ENCODE assay signal across 10 cellular contexts in genomic region chr1:25773441-25774125, GRCh38. TPM values are rescaled to one million over a fixed set of nuclear protein-coding genes. Genes with fewer than 3 reads are reported as not detected.
DNase-seq lines count a peak whose midpoint lies in the region; ATAC-seq and TF ChIP-seq lines count a peak whose summit lies in the region.
"Had no signal": no experiment of that assay in that cellular context is flagged by ENCODE, and none has a peak within 500 bp of the region (broad histone marks: within the 10 kb centered on the region; RNA-seq: fewer than 3 reads in every experiment).

No MANE protein-coding gene starts in this region.

- no peaks in the 10 kb centered on the region for H3K27me3 Mint-ChIP-seq in activated CD4-positive, alpha-beta memory T cell treated with anti-CD3 and anti-CD28 coated beads for 36 hours
- H3K27me3 Mint-ChIP-seq in activated CD4-positive, alpha-beta memory T cell treated with anti-CD3 and anti-CD28 coated beads, Interleukin-2, amount 10 ng/mL, durations not matched to agents 7 days and 5 days, result peaks cover 2% of the 10 kb centered on the region

- ATAC-seq in gastrocnemius medialis (no peak), HG03520 (IDR thresholded peaks at IDR 0.05; ENCODE audit: unreplicated experiment) (no peak)

- H3K27me3 ChIP-seq in hepatocyte (no peaks in the 10 kb centered on the region), gastrocnemius medialis (no peaks in the 10 kb centered on the region)

- 35% methylated on average over 4 of the region's 4 CpGs for WGBS in hepatocyte (ENCODE audit: low lambda C conversion rate, missing lambda C conversion rate)

- H3K4me3 ChIP-seq in hepatocyte, result no peak overlapping the region
- no peak overlapping the region for H3K4me3 ChIP-seq in gastrocnemius medialis

- CTCF ChIA-PET in activated CD4-positive, alpha-beta memory T cell treated with anti-CD3 and anti-CD28 coated beads for 36 hours (lab: Charles Lee), result interaction anchor here (0.6 to 2.4 kb wide), 3 partner anchors 25 to 397 kb away, joined by 4 to 12 read pairs (median 7); no protein-coding TSS in a partner anchor
- CTCF ChIA-PET in activated CD4-positive, alpha-beta memory T cell treated with anti-CD3 and anti-CD28 coated beads, Interleukin-2, amount 10 ng/mL, durations not matched to agents 7 days and 5 days (lab: Charles Lee), result interaction anchor here (0.7 kb wide), 1 partner anchor 462 kb away, joined by 4 read pairs; no protein-coding TSS in a partner anchor

- H2AFZ ChIP-seq in hepatocyte, result no peak overlapping the region

- peak overlapping the region; percentile 64 for H3K27ac Mint-ChIP-seq in activated CD4-positive, alpha-beta memory T cell treated with anti-CD3 and anti-CD28 coated beads for 36 hours
- H3K27ac Mint-ChIP-seq in activated CD4-positive, alpha-beta memory T cell treated with anti-CD3 and anti-CD28 coated beads, Interleukin-2, amount 10 ng/mL, durations not matched to agents 7 days and 5 days, result no peak overlapping the region

- intact Hi-C loops in activated CD4-positive, alpha-beta memory T cell treated with anti-CD3 and anti-CD28 coated beads for 36 hours (cut with micrococcal nuclease), result loop anchor here (2.0 to 5.0 kb wide), 2 partner anchors 76 to 97 kb away; no protein-coding TSS in a partner anchor
- intact Hi-C loops in gastrocnemius medialis (cut with DNase I; ENCODE audit: low total_unique reads), result no loop called here

- H3K27ac ChIP-seq in hepatocyte, result peak overlapping the region; percentile 82
- H3K27ac ChIP-seq in gastrocnemius medialis, result peak overlapping the region in 3 of 4 donors; percentile 37 to 75 (median 69)

- H3K4me1 ChIP-seq in hepatocyte (ENCODE audit: insufficient read depth) (peaks cover 60% of the 10 kb centered on the region), gastrocnemius medialis (peaks cover 33 to 37% of the 10 kb centered on the region in 2 donors)

- no peaks in the 10 kb centered on the region for H4K20me1 ChIP-seq in hepatocyte (ENCODE audit: insufficient read depth, poor library complexity, severe bottlenecking)

- POLR2A ChIA-PET in activated CD4-positive, alpha-beta memory T cell treated with anti-CD3 and anti-CD28 coated beads for 36 hours (lab: Charles Lee), result no interaction called here
- POLR2A ChIA-PET in activated CD4-positive, alpha-beta memory T cell treated with anti-CD3 and anti-CD28 coated beads, Interleukin-2, amount 10 ng/mL, durations not matched to agents 7 days and 5 days (lab: Charles Lee), result interaction anchor here (1.0 to 2.2 kb wide), 5 partner anchors 15 to 230 kb away, joined by 3 to 19 read pairs (median 4); no protein-coding TSS in a partner anchor

- H3K9me3 Mint-ChIP-seq in activated CD4-positive, alpha-beta memory T cell treated with anti-CD3 and anti-CD28 coated beads for 36 hours, result no peaks in the 10 kb centered on the region
- H3K9me3 Mint-ChIP-seq in activated CD4-positive, alpha-beta memory T cell treated with anti-CD3 and anti-CD28 coated beads, Interleukin-2, amount 10 ng/mL, durations not matched to agents 7 days and 5 days, result no peaks in the 10 kb centered on the region

- H3K4me3 Mint-ChIP-seq in activated CD4-positive, alpha-beta memory T cell treated with anti-CD3 and anti-CD28 coated beads for 36 hours, result no peak overlapping the region
- no peak overlapping the region for H3K4me3 Mint-ChIP-seq in activated CD4-positive, alpha-beta memory T cell treated with anti-CD3 and anti-CD28 coated beads, Interleukin-2, amount 10 ng/mL, durations not matched to agents 7 days and 5 days
- H3K4me3 Mint-ChIP-seq: B cell had no signal

- no peaks in the 10 kb centered on the region for H3K9me3 ChIP-seq in hepatocyte (ENCODE audit: low read depth)
- no peaks in the 10 kb centered on the region for H3K9me3 ChIP-seq in gastrocnemius medialis

- no peak for DNase-seq in activated CD4-positive, alpha-beta memory T cell treated with anti-CD3 and anti-CD28 coated beads for 36 hours
- DNase-seq in activated CD4-positive, alpha-beta memory T cell treated with anti-CD3 and anti-CD28 coated beads, Interleukin-2, amount 10 ng/mL, durations not matched to agents 7 days and 5 days, result no peak
- peak; percentile 85 for DNase-seq in NCI-H69 (lab: John Stamatoyannopoulos, UW)
- peak; percentile 75 for DNase-seq in hepatocyte (ENCODE audit: low spot score)
- no peak for DNase-seq in gastrocnemius medialis
- DNase-seq in SK-N-DZ (ENCODE audit: low spot score), result no peak
- DNase-seq in activated effector memory CD4-positive, alpha-beta T cell treated with anti-CD3 and anti-CD28 coated beads, Interleukin-2, amount 50 U/mL, for 16 hours, result no peak
- DNase-seq: RPMI8226 had no signal

- peak overlapping the region; percentile 67 for H3K4me2 ChIP-seq in hepatocyte

- no peak for TF ChIP-seq CTCF in hepatocyte (IDR thresholded peaks at IDR 0.05; ENCODE audit: poor library complexity)
- TF ChIP-seq CTCF in gastrocnemius medialis (IDR thresholded peaks at IDR 0.05 in 4 of 5, conservative IDR thresholded peaks at IDR 0.05 in 1 of 5), result no peak

- H3K36me3 Mint-ChIP-seq in activated CD4-positive, alpha-beta memory T cell treated with anti-CD3 and anti-CD28 coated beads for 36 hours, result no peaks in the 10 kb centered on the region
- H3K36me3 Mint-ChIP-seq in activated CD4-positive, alpha-beta memory T cell treated with anti-CD3 and anti-CD28 coated beads, Interleukin-2, amount 10 ng/mL, durations not matched to agents 7 days and 5 days (ENCODE audit: low read depth), result no peaks in the 10 kb centered on the region

- peaks cover 57% of the 10 kb centered on the region for H3K4me1 Mint-ChIP-seq in activated CD4-positive, alpha-beta memory T cell treated with anti-CD3 and anti-CD28 coated beads for 36 hours (ENCODE audit: low read depth)
- peaks cover 27% of the 10 kb centered on the region for H3K4me1 Mint-ChIP-seq in activated CD4-positive, alpha-beta memory T cell treated with anti-CD3 and anti-CD28 coated beads, Interleukin-2, amount 10 ng/mL, durations not matched to agents 7 days and 5 days

- H3K36me3 ChIP-seq in hepatocyte (replicated peaks; ENCODE audit: insufficient read depth, low read depth) (no peaks in the 10 kb centered on the region), gastrocnemius medialis (no peaks in the 10 kb centered on the region)

- no peaks in the 10 kb centered on the region for H3K9me2 ChIP-seq in hepatocyte (replicated peaks; ENCODE audit: insufficient read depth)

- no peaks in the 10 kb centered on the region for H3K79me2 ChIP-seq in hepatocyte

- in situ Hi-C loops in gastrocnemius medialis (cut with MboI; ENCODE audit: low sequenced_read_pairs in 4 of 4), result no loop called here

- TF ChIP-seq POLR2A in gastrocnemius medialis (IDR thresholded peaks at IDR 0.05), result no peak

RNA-seq across cellular contexts. Expression of gene SELENON, which starts 26.4 kb away (rescaled TPM):
- total RNA-seq in activated CD4-positive, alpha-beta memory T cell treated with anti-CD3 and anti-CD28 coated beads for 36 hours, result 10 to 100 TPM; 26.8 to 26.9 TPM
- 1 to 10 TPM; 5.9 to 6.0 TPM for total RNA-seq in activated CD4-positive, alpha-beta memory T cell treated with anti-CD3 and anti-CD28 coated beads, Interleukin-2, amount 10 ng/mL, durations not matched to agents 7 days and 5 days
- 18.5 and 26.7 TPM in 2 replicates for total RNA-seq in hepatocyte
- 37.7 and 39.5 TPM in 2 replicates for polyA plus RNA-seq in hepatocyte
- 10 to 100 TPM; 20.0 to 51.0 (median 43.3) TPM for total RNA-seq in gastrocnemius medialis
- polyA plus RNA-seq in SK-N-DZ (2014; cell fraction: cytosol; rRNA removed), result 25.5 and 29.9 TPM in 2 replicates
- polyA plus RNA-seq in SK-N-DZ (2014; cell fraction: nucleus; rRNA removed), result 13.7 and 16.4 TPM in 2 replicates

RNA-seq across cellular contexts. Expression of gene MTFR1L, which starts 46.2 kb away (rescaled TPM):
- total RNA-seq in activated CD4-positive, alpha-beta memory T cell treated with anti-CD3 and anti-CD28 coated beads for 36 hours, result 10 to 100 TPM; 28.0 to 31.1 TPM
- 10 to 100 TPM; 36.6 to 37.7 TPM for total RNA-seq in activated CD4-positive, alpha-beta memory T cell treated with anti-CD3 and anti-CD28 coated beads, Interleukin-2, amount 10 ng/mL, durations not matched to agents 7 days and 5 days
- 59.5 and 62.6 TPM in 2 replicates for total RNA-seq in hepatocyte
- 90.7 and 103 TPM in 2 replicates for polyA plus RNA-seq in hepatocyte
- total RNA-seq in gastrocnemius medialis, result 100 to 1,000 TPM; 123 to 186 (median 170) TPM
- polyA plus RNA-seq in SK-N-DZ (2014; cell fraction: cytosol; rRNA removed), result 41.3 and 45.7 TPM in 2 replicates
- polyA plus RNA-seq in SK-N-DZ (2014; cell fraction: nucleus; rRNA removed), result 53.0 and 70.9 TPM in 2 replicates

Comparison
In these comparisons a context has a peak if more than half of its experiments do, and no peak if none do; other contexts are left out.
1. DNase-seq: peak in NCI-H69 (single experiment) and hepatocyte (single experiment); none in activated CD4-positive, alpha-beta memory T cell treated with anti-CD3 and anti-CD28 coated beads for 36 hours (single experiment), activated CD4-positive, alpha-beta memory T cell treated with anti-CD3 and anti-CD28 coated beads, Interleukin-2, amount 10 ng/mL, durations not matched to agents 7 days and 5 days (single experiment), gastrocnemius medialis (0 of 2), SK-N-DZ (single experiment) and activated effector memory CD4-positive, alpha-beta T cell treated with anti-CD3 and anti-CD28 coated beads, Interleukin-2, amount 50 U/mL, for 16 hours (single experiment).